Comparison of ENCODE assay signal across 8 cellular contexts in genomic region chr1:192130865-192131264, GRCh38. TPM values are rescaled to one million over a fixed set of nuclear protein-coding genes. Genes with fewer than 3 reads are reported as not detected.
"Had no signal": no experiment of that assay in that cellular context is flagged by ENCODE, and none has a peak within 500 bp of the region (broad histone marks: within the 10 kb centered on the region; RNA-seq: fewer than 3 reads in every experiment).

No MANE protein-coding gene starts in this region.

RNA-seq across cellular contexts. Expression of gene RGS18, which starts 27.4 kb away (rescaled TPM):
- total RNA-seq: activated naive CD4-positive, alpha-beta T cell treated with anti-CD3 and anti-CD28 coated beads for 36 hours; activated naive CD8-positive, alpha-beta T cell treated with anti-CD3 and anti-CD28 coated beads for 36 hours; activated T-helper 1 cell treated with anti-CD3 and anti-CD28 coated beads, Interleukin-12 subunit alpha, Interleukin-12 subunit beta, Interleukin-2, Interleukin-4 antibody, amounts not matched to agents 30 ng/mL and 10 ng/mL and 1 ng/mL, durations not matched to agents 14 hours and 24 hours and 36 hours; activated T-helper 2 cell treated with anti-CD3 and anti-CD28 coated beads, Interferon-gamma antibody, Interleukin-2, Interleukin-4, amounts not matched to agents 10 μg/mL and 5 μg/mL and 100 μg/mL, durations not matched to agents 14 hours and 24 hours and 36 hours; astrocyte; bronchial epithelial cell; cardiac muscle cell; chondrocyte had no signal
- polyA plus RNA-seq: cardiac muscle cell had no signal
